ENCODE assay signal across 30 cellular contexts in the genomic region with DNA sequence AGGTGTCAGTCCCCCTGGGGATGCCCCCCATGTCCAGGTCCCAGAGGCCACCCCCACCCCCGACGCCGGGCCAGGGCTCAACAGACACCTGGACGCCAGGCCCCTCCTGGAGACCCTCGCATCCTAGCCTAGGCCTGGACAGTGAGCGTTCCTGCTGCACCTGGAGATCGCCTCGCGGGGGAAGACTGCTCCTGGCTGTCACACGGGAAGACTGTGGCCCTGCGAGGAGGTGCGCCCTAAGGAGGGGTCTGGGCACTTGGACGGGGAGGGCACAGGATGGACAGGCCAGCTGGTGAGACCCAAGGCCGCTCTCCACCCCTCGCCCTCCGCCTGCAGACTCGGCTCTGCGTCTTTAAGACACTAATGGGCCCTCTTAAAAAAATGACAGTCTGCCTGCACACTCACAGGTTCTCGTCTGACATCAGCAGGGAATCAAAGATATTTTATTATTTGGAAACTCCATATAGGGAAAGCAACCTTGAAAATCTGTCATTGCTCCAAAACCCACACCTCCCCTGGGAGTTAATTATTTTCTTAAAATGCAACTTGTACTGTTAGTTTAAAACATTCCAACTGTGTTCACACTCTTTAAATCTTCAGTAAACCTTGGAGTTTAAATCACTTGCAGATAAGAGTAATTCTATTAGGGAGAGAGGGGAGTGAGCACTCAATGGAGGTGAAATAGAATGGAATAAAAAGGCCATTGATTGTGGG. TPM values are rescaled to one million over a fixed set of nuclear protein-coding genes. Genes with fewer than 3 reads are reported as not detected.
DNase-seq lines count a peak whose midpoint lies in the region; ATAC-seq and TF ChIP-seq lines count a peak whose summit lies in the region.
"Had no signal": no experiment of that assay in that cellular context is flagged by ENCODE, and none has a peak within 500 bp of the region (broad histone marks: within the 10 kb centered on the region; RNA-seq: fewer than 3 reads in every experiment).

No MANE protein-coding gene starts in this region.

- no peak overlapping the region for H3K4me3 Mint-ChIP-seq in type B pancreatic cell
- H3K4me3 Mint-ChIP-seq: activated naive CD4-positive, alpha-beta T cell treated with anti-CD3 and anti-CD28 coated beads, Interleukin-2, amount 50 U/mL, for 24 hours; CD8-positive, alpha-beta T cell; T-helper 2 cell treated with Interferon-gamma antibody and Interleukin-4, amounts not matched to agents 5 μg/mL and 100 μg/mL, for 36 hours had no signal

- H3K36me3 ChIP-seq in body of pancreas (replicated peaks in 1 of 2; ENCODE audit: insufficient read depth in 1 of 2, low read depth in 2 of 2) (no peaks in the 10 kb centered on the region), neuronal stem cell (replicated peaks in 1 of 2; ENCODE audit: control insufficient read depth in 2 of 2, insufficient read depth in 2 of 2, low read length in 2 of 2) (no peaks in the 10 kb centered on the region)
- H3K36me3 ChIP-seq: heart right ventricle, tibial artery had no signal

- H2BK120ac ChIP-seq in neuronal stem cell (ENCODE audit: low read depth, low read length): no peak overlapping the region

- no peak overlapping the region for H3K4ac ChIP-seq in neuronal stem cell (ENCODE audit: low read length)

- no peak overlapping the region for H2BK12ac ChIP-seq in neuronal stem cell (ENCODE audit: low read length)

- no peak overlapping the region for H2BK15ac ChIP-seq in neuronal stem cell (ENCODE audit: low read length)

- H3K27ac Mint-ChIP-seq in type B pancreatic cell: no peak overlapping the region
- H3K27ac Mint-ChIP-seq: activated naive CD4-positive, alpha-beta T cell treated with anti-CD3 and anti-CD28 coated beads, Interleukin-2, amount 50 U/mL, for 24 hours; CD8-positive, alpha-beta T cell; progenitor cell of endocrine pancreas; T-helper 2 cell treated with Interferon-gamma antibody and Interleukin-4, amounts not matched to agents 5 μg/mL and 100 μg/mL, for 36 hours had no signal

- no peaks in the 10 kb centered on the region for H3K9me3 ChIP-seq in body of pancreas
- peaks cover 0 to 3% of the 10 kb centered on the region in 2 donors for H3K9me3 ChIP-seq in neuronal stem cell (replicated peaks in 1 of 2; ENCODE audit: control insufficient read depth in 2 of 2, insufficient read depth in 1 of 2, low read depth in 1 of 2, low read length in 2 of 2)
- H3K9me3 ChIP-seq: A549, heart right ventricle, tibial artery had no signal

- no peak overlapping the region for H3K14ac ChIP-seq in neuronal stem cell (ENCODE audit: low read length)

- H3K27ac ChIP-seq in body of pancreas (peak overlapping the region in 3 of 4 donors; percentile 58 to 78 (median 71)), neuronal stem cell (replicated peaks; ENCODE audit: low read length) (no peak overlapping the region)
- H3K27ac ChIP-seq: A549, heart right ventricle, tibial artery had no signal

- H3K27me3 Mint-ChIP-seq in type B pancreatic cell: no peaks in the 10 kb centered on the region
- H3K27me3 Mint-ChIP-seq: progenitor cell of endocrine pancreas had no signal

- H3K23ac ChIP-seq in neuronal stem cell (ENCODE audit: low read depth, low read length, poor library complexity): no peak overlapping the region

- H3K4me2 ChIP-seq in neuronal stem cell (ENCODE audit: insufficient read depth, low read length, poor library complexity, severe bottlenecking): no peak overlapping the region
- H3K4me2 ChIP-seq: A549 had no signal

- no peaks in the 10 kb centered on the region for H3K9me3 Mint-ChIP-seq in type B pancreatic cell
- H3K9me3 Mint-ChIP-seq: activated naive CD4-positive, alpha-beta T cell treated with anti-CD3 and anti-CD28 coated beads, Interleukin-2, amount 50 U/mL, for 24 hours; CD8-positive, alpha-beta T cell; T-helper 2 cell treated with Interferon-gamma antibody and Interleukin-4, amounts not matched to agents 5 μg/mL and 100 μg/mL, for 36 hours had no signal

- peaks cover 48% of the 10 kb centered on the region for H3K4me1 ChIP-seq in body of pancreas
- peaks cover 0 to 2% of the 10 kb centered on the region in 2 donors for H3K4me1 ChIP-seq in neuronal stem cell (ENCODE audit: control insufficient read depth in 2 of 2, insufficient read depth in 1 of 2, low read depth in 1 of 2, low read length in 2 of 2)
- H3K4me1 ChIP-seq: A549 had no signal

- no peak overlapping the region for H2AFZ ChIP-seq in neuronal stem cell (ENCODE audit: low read length)

- H3K4me1 Mint-ChIP-seq in type B pancreatic cell (ENCODE audit: unreplicated experiment): no peaks in the 10 kb centered on the region
- H3K4me1 Mint-ChIP-seq: activated naive CD4-positive, alpha-beta T cell treated with anti-CD3 and anti-CD28 coated beads, Interleukin-2, amount 50 U/mL, for 24 hours had no signal

- no peak overlapping the region for H4K8ac ChIP-seq in neuronal stem cell (ENCODE audit: low read depth, low read length)

- TF ChIP-seq CTCF in body of pancreas (IDR thresholded peaks at IDR 0.05): no peak
- TF ChIP-seq CTCF in type B pancreatic cell (conservative IDR thresholded peaks at IDR 0.05): no peak

- H3K27me3 ChIP-seq in body of pancreas: no peaks in the 10 kb centered on the region
- peaks cover 0 to 25% (median 0%) of the 10 kb centered on the region in 3 experiments for H3K27me3 ChIP-seq in neuronal stem cell (ENCODE audit: control insufficient read depth in 3 of 3, insufficient read depth in 3 of 3, low read depth in 1 of 3, low read length in 3 of 3)

- H2BK5ac ChIP-seq in neuronal stem cell (ENCODE audit: low read length): no peak overlapping the region

- no peaks in the 10 kb centered on the region for H3K36me3 Mint-ChIP-seq in type B pancreatic cell
- H3K36me3 Mint-ChIP-seq: activated naive CD4-positive, alpha-beta T cell treated with anti-CD3 and anti-CD28 coated beads, Interleukin-2, amount 50 U/mL, for 24 hours; CD8-positive, alpha-beta T cell had no signal

- intact Hi-C loops in body of pancreas (cut with DNase I): no loop called here

- H2AK5ac ChIP-seq in neuronal stem cell (ENCODE audit: low read depth, low read length): peak overlapping the region; percentile 61

- H3K18ac ChIP-seq in neuronal stem cell (ENCODE audit: low read length): peak overlapping the region; percentile 58

- no peak for TF ChIP-seq POLR2A in body of pancreas (IDR thresholded peaks at IDR 0.05)

- ATAC-seq in body of pancreas (peak; percentile 71), GM18511 (IDR thresholded peaks at IDR 0.05; ENCODE audit: unreplicated experiment) (no peak), GM18861 (IDR thresholded peaks at IDR 0.05; ENCODE audit: unreplicated experiment) (no peak)
- ATAC-seq: A549; CD8-positive, alpha-beta T cell; esophagus mucosa; heart right ventricle had no signal

- H4K91ac ChIP-seq in neuronal stem cell (ENCODE audit: low read depth, low read length, poor library complexity): no peak overlapping the region

- DNase-seq in activated effector memory CD4-positive, alpha-beta T cell treated with anti-CD3 and anti-CD28 coated beads, Interleukin-2, amount 50 U/mL, for 16 hours: peak; percentile 54
- DNase-seq in activated effector memory CD4-positive, alpha-beta T cell treated with Interleukin-2 at 50 U/mL for 16 hours: no peak
- peak in 1 of 4 donors; percentile 39 for DNase-seq in body of pancreas
- DNase-seq in neuronal stem cell (ENCODE audit: low spot score): no peak
- peak; percentile 67 for DNase-seq in type B pancreatic cell (ENCODE audit: extremely low spot score, unreplicated experiment)
- DNase-seq in SW 1271 (lab: John Stamatoyannopoulos, UW): no peak
- DNase-seq: activated CD4-positive, alpha-beta T cell treated with anti-CD3 and anti-CD28 coated beads for 4 hours; amygdala; cortex of kidney; DMS53; foreskin melanocyte; GF-D8; heart right ventricle; KBM-7; NCI-H2081; NCI-H446; NCI-H82; stimulated activated naive CD4-positive, alpha-beta T cell treated with Interleukin-2 at 50 U/mL for 16 hours had no signal

- no peak overlapping the region for H3K4me3 ChIP-seq in body of pancreas
- peak overlapping the region in 1 of 2 donors; percentile 57 for H3K4me3 ChIP-seq in neuronal stem cell (ENCODE audit: low read length in 2 of 2)
- H3K4me3 ChIP-seq: A549, heart right ventricle, tibial artery had no signal

- H3K9ac ChIP-seq in neuronal stem cell (ENCODE audit: low read depth, low read length, poor library complexity): peak overlapping the region; percentile 83

- WGBS in body of pancreas, 2 donors: 19 to 39% methylated on average over 6 to 17 of the region's 19 CpGs
- WGBS in neuronal stem cell (ENCODE audit: extremely low coverage in 2 of 2, insufficient read length in 2 of 2, insufficient replicate concordance in 1 of 2), 2 donors: no CpG with 5 or more reads among the region's 19 CpGs

- peaks cover 3% of the 10 kb centered on the region for H3K79me1 ChIP-seq in neuronal stem cell (ENCODE audit: low read depth, low read length)

RNA-seq across cellular contexts. Expression of gene ACTRT2, which starts 45.6 kb away (rescaled TPM):
- total RNA-seq in body of pancreas (not detected), type B pancreatic cell (ENCODE audit: low replicate concordance) (not detected in 2 replicates)
- polyA plus RNA-seq in neuronal stem cell (2013, experiment 1 of 2): 0.29 TPM
- 0.29 TPM for polyA plus RNA-seq in neuronal stem cell (2013, experiment 2 of 2)
- total RNA-seq: bronchial epithelial cell; CD8-positive, alpha-beta T cell; esophagus mucosa; heart right ventricle; MCF 10A; progenitor cell of endocrine pancreas had no signal
- polyA plus RNA-seq: A549, heart right ventricle, neural cell had no signal

Comparison
In these comparisons a context has a peak if more than half of its experiments do, and no peak if none do; other contexts are left out.
1. DNase-seq: peak in activated effector memory CD4-positive, alpha-beta T cell treated with anti-CD3 and anti-CD28 coated beads, Interleukin-2, amount 50 U/mL, for 16 hours (single experiment) and type B pancreatic cell (single experiment); none in activated effector memory CD4-positive, alpha-beta T cell treated with Interleukin-2 at 50 U/mL for 16 hours (single experiment), neuronal stem cell (single experiment) and SW 1271 (0 of 2).